ENCODE assay signal across 1 cellular context in the genomic region with DNA sequence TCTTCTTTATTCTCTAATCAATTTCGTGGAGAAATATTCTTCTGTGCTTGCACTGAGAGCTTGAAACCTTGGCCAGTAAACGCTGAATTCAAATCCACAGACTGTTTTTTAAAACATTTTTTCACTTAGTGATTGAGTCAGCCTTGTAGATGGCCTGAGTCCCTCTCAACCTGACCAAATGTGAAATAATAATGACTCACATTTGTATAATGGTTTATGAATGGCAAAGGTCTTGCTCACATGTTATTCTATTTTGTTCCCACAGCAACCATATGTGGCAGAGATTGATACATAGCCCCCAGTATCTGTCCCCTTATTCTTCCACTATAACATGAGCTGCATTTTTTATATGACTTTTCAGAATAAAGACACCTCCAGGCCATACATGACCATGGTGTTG.
A peak's percentile ranks its signal among the peaks of the same experiment; 100 is the strongest.
TF ChIP-seq lines count a peak whose summit lies in the region.

No MANE protein-coding gene starts in this region.

TF ChIP-seq in IMR-90, 13 proteins besides CTCF, POLR2A, EP300 and RAD21:
- TF ChIP-seq BHLHE40 (IDR thresholded peaks at IDR 0.05; ENCODE audit: low read depth, low read length): 0 out of 2 replicates have a peak, but pooled peaks have one; percentile 7
- TF ChIP-seq RFX5 (IDR thresholded peaks at IDR 0.05; ENCODE audit: low read depth, low read length): no peak
- peak; percentile 93 for TF ChIP-seq FOS (IDR thresholded peaks at IDR 0.05; ENCODE audit: low read depth, low read length)
- TF ChIP-seq CEBPB (IDR thresholded peaks at IDR 0.05; ENCODE audit: low read depth, low read length): peak; percentile 77
- TF ChIP-seq, protein P1, sequence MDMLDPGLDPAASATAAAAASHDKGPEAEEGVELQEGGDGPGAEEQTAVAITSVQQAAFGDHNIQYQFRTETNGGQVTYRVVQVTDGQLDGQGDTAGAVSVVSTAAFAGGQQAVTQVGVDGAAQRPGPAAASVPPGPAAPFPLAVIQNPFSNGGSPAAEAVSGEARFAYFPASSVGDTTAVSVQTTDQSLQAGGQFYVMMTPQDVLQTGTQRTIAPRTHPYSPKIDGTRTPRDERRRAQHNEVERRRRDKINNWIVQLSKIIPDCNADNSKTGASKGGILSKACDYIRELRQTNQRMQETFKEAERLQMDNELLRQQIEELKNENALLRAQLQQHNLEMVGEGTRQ (IDR thresholded peaks at IDR 0.05; ENCODE audit: low read depth, low read length): no peak
- no peak for TF ChIP-seq SMC3 (IDR thresholded peaks at IDR 0.05; ENCODE audit: low read depth, low read length)
- no peak for TF ChIP-seq MAZ (IDR thresholded peaks at IDR 0.05; ENCODE audit: borderline replicate concordance, low read depth, low read length)
- TF ChIP-seq, protein P2, sequence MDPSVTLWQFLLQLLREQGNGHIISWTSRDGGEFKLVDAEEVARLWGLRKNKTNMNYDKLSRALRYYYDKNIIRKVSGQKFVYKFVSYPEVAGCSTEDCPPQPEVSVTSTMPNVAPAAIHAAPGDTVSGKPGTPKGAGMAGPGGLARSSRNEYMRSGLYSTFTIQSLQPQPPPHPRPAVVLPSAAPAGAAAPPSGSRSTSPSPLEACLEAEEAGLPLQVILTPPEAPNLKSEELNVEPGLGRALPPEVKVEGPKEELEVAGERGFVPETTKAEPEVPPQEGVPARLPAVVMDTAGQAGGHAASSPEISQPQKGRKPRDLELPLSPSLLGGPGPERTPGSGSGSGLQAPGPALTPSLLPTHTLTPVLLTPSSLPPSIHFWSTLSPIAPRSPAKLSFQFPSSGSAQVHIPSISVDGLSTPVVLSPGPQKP (IDR thresholded peaks at IDR 0.05; ENCODE audit: borderline replicate concordance, low read depth, low read length): no peak
- no peak for TF ChIP-seq NFE2L2 (IDR thresholded peaks at IDR 0.05; ENCODE audit: low read depth, low read length)
- 0 out of 2 replicates have a peak, but pooled peaks have one; percentile 1 for TF ChIP-seq MAFK (IDR thresholded peaks at IDR 0.05; ENCODE audit: low read depth, low read length)
